ENCODE assay signal across 21 cellular contexts in the genomic region with DNA sequence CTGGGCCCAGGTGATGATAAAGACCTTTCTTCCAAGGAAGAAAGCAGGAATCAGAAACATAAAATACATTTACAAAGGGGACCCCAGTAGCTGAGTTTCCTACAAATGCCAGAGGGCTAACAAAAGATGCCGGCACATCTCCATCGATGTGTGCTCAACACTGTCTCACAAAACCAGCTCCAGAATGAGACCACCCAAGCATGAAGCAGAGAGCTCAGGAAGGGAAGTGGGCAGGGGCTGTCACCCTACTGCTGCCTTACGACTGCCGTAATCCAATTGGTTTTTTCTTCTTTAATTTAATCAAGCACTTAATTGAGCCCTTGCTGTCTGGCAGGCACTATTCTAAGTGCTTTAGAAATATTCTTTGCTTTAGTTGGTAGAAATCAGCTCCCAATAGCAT.
"Had no signal": no experiment of that assay in that cellular context is flagged by ENCODE, and none has a peak within 500 bp of the region (broad histone marks: within the 10 kb centered on the region; RNA-seq: fewer than 3 reads in every experiment).

No MANE protein-coding gene starts in this region.

- H3K36me3 Mint-ChIP-seq: activated naive CD4-positive, alpha-beta T cell treated with anti-CD3 and anti-CD28 coated beads, Interleukin-2, amount 50 U/mL, for 24 hours; brain; naive thymus-derived CD8-positive, alpha-beta T cell had no signal

- H3K27me3 Mint-ChIP-seq: activated naive CD4-positive, alpha-beta T cell treated with anti-CD3 and anti-CD28 coated beads, Interleukin-2, amount 50 U/mL, for 24 hours; brain; stimulated activated naive CD8-positive, alpha-beta T cell treated with anti-CD3 and anti-CD28 coated beads, Interleukin-15, amount 100 ng/mL, for 72 hours had no signal

- DNase-seq: activated CD4-positive, alpha-beta T cell treated with anti-CD3 and anti-CD28 coated beads for 1 hour; activated CD4-positive, alpha-beta T cell treated with anti-CD3 and anti-CD28 coated beads, Interleukin-2, amount 50 U/mL, for 1 hour; activated CD8-positive, alpha-beta T cell treated with anti-CD3 and anti-CD28 coated beads, Interleukin-2, amount 10 ng/mL, durations not matched to agents 7 days and 5 days; activated gamma-delta T cell; aorta; central memory CD4-positive, alpha-beta T cell; dorsolateral prefrontal cortex; effector memory CD8-positive, alpha-beta T cell; foreskin melanocyte; kidney; lower lobe of right lung; naive thymus-derived CD8-positive, alpha-beta T cell; pancreas; psoas muscle; right cardiac atrium; stimulated activated naive CD8-positive, alpha-beta T cell treated with anti-CD3 and anti-CD28 coated beads, Interleukin-15, amount 100 ng/mL, for 72 hours had no signal

- H3K9me3 Mint-ChIP-seq: activated naive CD4-positive, alpha-beta T cell treated with anti-CD3 and anti-CD28 coated beads, Interleukin-2, amount 50 U/mL, for 24 hours; activated T-helper 1 cell treated with anti-CD3 and anti-CD28 coated beads, Interleukin-12 subunit alpha, Interleukin-12 subunit beta, Interleukin-2, Interleukin-4 antibody, amounts not matched to agents 30 ng/mL and 10 ng/mL and 1 ng/mL, durations not matched to agents 14 hours and 24 hours and 36 hours; brain; effector memory CD8-positive, alpha-beta T cell; naive thymus-derived CD8-positive, alpha-beta T cell; stimulated activated naive CD8-positive, alpha-beta T cell treated with anti-CD3 and anti-CD28 coated beads, Interleukin-15, amount 100 ng/mL, for 72 hours had no signal

- H3K4me3 Mint-ChIP-seq: activated CD8-positive, alpha-beta T cell treated with anti-CD3 and anti-CD28 coated beads, Interleukin-2, amount 10 ng/mL, durations not matched to agents 7 days and 5 days; activated naive CD4-positive, alpha-beta T cell treated with anti-CD3 and anti-CD28 coated beads, Interleukin-2, amount 50 U/mL, for 24 hours; activated T-helper 1 cell treated with anti-CD3 and anti-CD28 coated beads, Interleukin-12 subunit alpha, Interleukin-12 subunit beta, Interleukin-2, Interleukin-4 antibody, amounts not matched to agents 30 ng/mL and 10 ng/mL and 1 ng/mL, durations not matched to agents 14 hours and 24 hours and 36 hours; brain; effector memory CD8-positive, alpha-beta T cell; naive thymus-derived CD8-positive, alpha-beta T cell; stimulated activated naive CD8-positive, alpha-beta T cell treated with anti-CD3 and anti-CD28 coated beads, Interleukin-15, amount 100 ng/mL, for 72 hours had no signal

- H3K27ac Mint-ChIP-seq: activated CD8-positive, alpha-beta T cell treated with anti-CD3 and anti-CD28 coated beads, Interleukin-2, amount 10 ng/mL, durations not matched to agents 7 days and 5 days; activated naive CD4-positive, alpha-beta T cell treated with anti-CD3 and anti-CD28 coated beads, Interleukin-2, amount 50 U/mL, for 24 hours; activated T-helper 1 cell treated with anti-CD3 and anti-CD28 coated beads, Interleukin-12 subunit alpha, Interleukin-12 subunit beta, Interleukin-2, Interleukin-4 antibody, amounts not matched to agents 30 ng/mL and 10 ng/mL and 1 ng/mL, durations not matched to agents 14 hours and 24 hours and 36 hours; brain; effector memory CD8-positive, alpha-beta T cell; naive thymus-derived CD8-positive, alpha-beta T cell; stimulated activated naive CD8-positive, alpha-beta T cell treated with anti-CD3 and anti-CD28 coated beads, Interleukin-15, amount 100 ng/mL, for 72 hours had no signal

- ATAC-seq: activated CD8-positive, alpha-beta T cell treated with anti-CD3 and anti-CD28 coated beads, Interleukin-2, amount 10 ng/mL, durations not matched to agents 7 days and 5 days; effector memory CD8-positive, alpha-beta T cell; esophagus mucosa; left lobe of liver; lower lobe of right lung; naive thymus-derived CD8-positive, alpha-beta T cell; psoas muscle; right cardiac atrium; stimulated activated naive CD8-positive, alpha-beta T cell treated with anti-CD3 and anti-CD28 coated beads, Interleukin-15, amount 100 ng/mL, for 72 hours had no signal
